ENCODE assay signal across 1 cellular context in the genomic region with DNA sequence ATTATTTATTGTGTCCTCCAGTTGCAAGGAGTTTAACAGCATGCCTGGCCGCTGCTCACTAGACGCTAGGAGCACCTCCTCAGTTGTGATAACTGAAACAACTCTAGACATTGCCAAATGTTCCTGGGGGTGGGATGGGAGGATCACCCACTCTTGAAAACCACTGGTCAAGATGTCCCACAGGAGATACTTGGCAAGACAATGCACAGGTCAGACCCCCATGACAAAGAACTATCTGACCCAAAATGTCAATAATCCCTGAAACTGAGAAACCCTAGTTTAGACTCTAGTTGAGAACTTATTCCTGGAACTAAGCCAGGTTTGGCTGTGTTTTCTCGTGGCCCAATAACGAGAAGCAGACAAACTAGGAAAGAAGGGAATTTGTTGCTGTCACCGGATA.
A peak's percentile ranks its signal among the peaks of the same experiment; 100 is the strongest.
TF ChIP-seq lines count a peak whose summit lies in the region.

No MANE protein-coding gene starts in this region.

TF ChIP-seq in K562, 482 proteins besides CTCF, POLR2A, EP300 and RAD21:
- peak; percentile 73 for TF ChIP-seq NFIC (IDR thresholded peaks at IDR 0.05)
- TF ChIP-seq RFX7 (CRISPR knock-in tag; IDR thresholded peaks at IDR 0.05) = no peak
